Comparison of ENCODE assay signal across 23 cellular contexts in genomic region chr13:20998649-20999415, GRCh38.
DNase-seq lines count a peak whose midpoint lies in the region; ATAC-seq and TF ChIP-seq lines count a peak whose summit lies in the region.
"Had no signal": no experiment of that assay in that cellular context is flagged by ENCODE, and none has a peak within 500 bp of the region (broad histone marks: within the 10 kb centered on the region; RNA-seq: fewer than 3 reads in every experiment).

No MANE protein-coding gene starts in this region.

- H3K9me3 ChIP-seq in left ventricle myocardium inferior (replicated peaks) (peaks cover 9% of the 10 kb centered on the region), aorta (ENCODE audit: control insufficient read depth, low read length) (no peaks in the 10 kb centered on the region)
- H3K9me3 ChIP-seq: BE2C, HAP-1 had no signal

- H3K9me3 Mint-ChIP-seq in WTC11 (peaks cover 5% of the 10 kb centered on the region), mesothelial cell of epicardium (peaks cover 4% of the 10 kb centered on the region)
- H3K9me3 Mint-ChIP-seq: activated naive CD4-positive, alpha-beta T cell treated with anti-CD3 and anti-CD28 coated beads, Interleukin-2, amount 50 U/mL, for 24 hours; activated T-cell treated with anti-CD3 and anti-CD28 coated beads, Interleukin-2, amount 50 U/mL, for 72 hours had no signal

- peaks cover 28% of the 10 kb centered on the region for H3K4me1 Mint-ChIP-seq in WTC11
- peaks cover 13% of the 10 kb centered on the region for H3K4me1 Mint-ChIP-seq in mesothelial cell of epicardium
- H3K4me1 Mint-ChIP-seq: activated naive CD4-positive, alpha-beta T cell treated with anti-CD3 and anti-CD28 coated beads, Interleukin-2, amount 50 U/mL, for 24 hours; memory B cell; naive B cell had no signal

- H3K4me1 ChIP-seq in left ventricle myocardium inferior = peaks cover 39% of the 10 kb centered on the region
- no peaks in the 10 kb centered on the region for H3K4me1 ChIP-seq in aorta (ENCODE audit: control insufficient read depth in 1 of 2, insufficient read depth in 2 of 2, low read length in 2 of 2)
- H3K4me1 ChIP-seq: BE2C, HAP-1 had no signal

- H3K4me3 Mint-ChIP-seq in WTC11 = no peak overlapping the region
- no peak overlapping the region for H3K4me3 Mint-ChIP-seq in mesothelial cell of epicardium
- H3K4me3 Mint-ChIP-seq: activated naive CD4-positive, alpha-beta T cell treated with anti-CD3 and anti-CD28 coated beads, Interleukin-2, amount 50 U/mL, for 24 hours; activated T-cell treated with anti-CD3 and anti-CD28 coated beads, Interleukin-2, amount 50 U/mL, for 72 hours; dendritic cell treated with granulocyte-macrophage colony-stimulating factor and Interleukin-4, amounts not matched to agents 40 ng/mL and 50 ng/mL, for 4 days; memory B cell; naive B cell; stimulated activated naive CD8-positive, alpha-beta T cell treated with anti-CD3 and anti-CD28 coated beads, Interleukin-15, Interleukin-2, amounts not matched to agents 100 ng/mL and 50 ng/mL, for 24 hours had no signal

- H3K27me3 Mint-ChIP-seq in WTC11 (ENCODE audit: low read depth) (no peaks in the 10 kb centered on the region), mesothelial cell of epicardium (ENCODE audit: low read depth) (no peaks in the 10 kb centered on the region)
- H3K27me3 Mint-ChIP-seq: dendritic cell treated with granulocyte-macrophage colony-stimulating factor and Interleukin-4, amounts not matched to agents 40 ng/mL and 50 ng/mL, for 4 days; memory B cell; naive B cell; stimulated activated naive CD8-positive, alpha-beta T cell treated with anti-CD3 and anti-CD28 coated beads, Interleukin-15, Interleukin-2, amounts not matched to agents 100 ng/mL and 50 ng/mL, for 24 hours had no signal

- in situ Hi-C loops in GM13976 (cut with MboI; ENCODE audit: low sequenced_read_pairs, unreplicated experiment) = no loop called here

- H3K27ac ChIP-seq in left ventricle myocardium inferior (replicated peaks) = peak overlapping the region; percentile 46
- H3K27ac ChIP-seq in aorta (ENCODE audit: low read depth in 1 of 2, low read length in 2 of 2) = no peak overlapping the region

- H3K36me3 Mint-ChIP-seq in WTC11 (peaks cover 11% of the 10 kb centered on the region), mesothelial cell of epicardium (peaks cover 7% of the 10 kb centered on the region)
- H3K36me3 Mint-ChIP-seq: activated naive CD4-positive, alpha-beta T cell treated with anti-CD3 and anti-CD28 coated beads, Interleukin-2, amount 50 U/mL, for 24 hours; memory B cell; naive B cell had no signal

- H3K27ac Mint-ChIP-seq in WTC11 (peak overlapping the region; percentile 60; the same call in 1 of the 2 replicates), mesothelial cell of epicardium (peak overlapping the region; percentile 99)
- H3K27ac Mint-ChIP-seq: activated naive CD4-positive, alpha-beta T cell treated with anti-CD3 and anti-CD28 coated beads, Interleukin-2, amount 50 U/mL, for 24 hours; activated T-cell treated with anti-CD3 and anti-CD28 coated beads, Interleukin-2, amount 50 U/mL, for 72 hours; dendritic cell treated with granulocyte-macrophage colony-stimulating factor and Interleukin-4, amounts not matched to agents 40 ng/mL and 50 ng/mL, for 4 days; memory B cell; naive B cell; stimulated activated naive CD8-positive, alpha-beta T cell treated with anti-CD3 and anti-CD28 coated beads, Interleukin-15, Interleukin-2, amounts not matched to agents 100 ng/mL and 50 ng/mL, for 24 hours had no signal

- CTCF ChIA-PET in WTC11 (lab: Charles Lee) = interaction anchor here (0.5 kb wide), 1 partner anchor 1606 kb away, joined by 3 read pairs; no protein-coding TSS in a partner anchor

- H3K36me3 ChIP-seq in left ventricle myocardium inferior (peaks cover 7% of the 10 kb centered on the region), aorta (ENCODE audit: control insufficient read depth in 1 of 2, insufficient read depth in 2 of 2, low read length in 1 of 2) (no peaks in the 10 kb centered on the region)
- H3K36me3 ChIP-seq: BE2C had no signal

- POLR2A ChIA-PET in WTC11 (lab: Charles Lee) = no interaction called here

- intact Hi-C loops in left ventricle myocardium inferior (cut with micrococcal nuclease) (no loop called here), Right ventricle myocardium superior (cut with DNase I) (no loop called here), aorta (cut with DNase I) (loop anchor here in 1 of 2 donors (5.0 to 10.0 kb wide), 2 partner anchors 46 to 63 kb away; partner anchors contain the start of gene LATS2)

- H3K27me3 ChIP-seq in left ventricle myocardium inferior (ENCODE audit: low read depth) = no peaks in the 10 kb centered on the region
- no peaks in the 10 kb centered on the region for H3K27me3 ChIP-seq in aorta (ENCODE audit: control insufficient read depth in 1 of 2, insufficient read depth in 2 of 2, low read length in 1 of 2)
- H3K27me3 ChIP-seq: BE2C, tibial nerve had no signal

- no peak overlapping the region for H3K4me3 ChIP-seq in left ventricle myocardium inferior
- no peak overlapping the region for H3K4me3 ChIP-seq in aorta (ENCODE audit: low read length in 2 of 2)
- H3K4me3 ChIP-seq: HAP-1, tibial nerve had no signal

- no peak for DNase-seq in left ventricle myocardium inferior
- no peak for DNase-seq in Right ventricle myocardium superior
- DNase-seq in WTC11 (ENCODE audit: low spot score) = no peak
- no peak for DNase-seq in mesothelial cell of epicardium (ENCODE audit: low spot score in 2 of 2, unreplicated experiment in 2 of 2)
- DNase-seq in aorta = no peak
- no peak for DNase-seq in stimulated activated CD4-positive, alpha-beta T cell treated with anti-CD3 and anti-CD28 coated beads, Interleukin-2, amount 100 ng/mL, for 24 hours
- DNase-seq in GM13976 (ENCODE audit: low spot score) = no peak
- DNase-seq in iPS-NIHi11 (ENCODE audit: low spot score) = no peak
- DNase-seq: activated CD4-positive, alpha-beta T cell treated with anti-CD3 and anti-CD28 coated beads for 48 hours; activated T-cell treated with anti-CD3 and anti-CD28 coated beads, Interleukin-2, amount 50 U/mL, for 72 hours; anterior cingulate cortex; BE2C; caudate nucleus; DMS79; naive B cell; NCI-H526; nucleus accumbens had no signal

- ATAC-seq in Right ventricle myocardium superior (ENCODE audit: poor library complexity) (no peak), WTC11 (peak; percentile 15; the same call in 1 of the 2 replicates), aorta (ENCODE audit: low FRiP score) (peak; percentile 34)
- ATAC-seq: activated T-cell treated with anti-CD3 and anti-CD28 coated beads, Interleukin-2, amount 50 U/mL, for 72 hours had no signal

- WGBS in aorta, 2 donors = 95 to 96% methylated on average over 60 of the region's 60 CpGs

- TF ChIP-seq CTCF in left ventricle myocardium inferior (IDR thresholded peaks at IDR 0.05; ENCODE audit: borderline replicate concordance) (no peak), WTC11 (IDR thresholded peaks at IDR 0.05) (no peak), mesothelial cell of epicardium (IDR thresholded peaks at IDR 0.05; ENCODE audit: unreplicated experiment) (no peak), GM13976 (IDR thresholded peaks at IDR 0.05; ENCODE audit: borderline replicate concordance, control extremely low read depth, extremely low read depth, insufficient read depth, missing control alignments) (no peak)

TF ChIP-seq in WTC11, 78 proteins besides CTCF, POLR2A, EP300 and RAD21:
- TF ChIP-seq AR (CRISPR knock-in tag; IDR thresholded peaks at IDR 0.05) (no peak), ZNF512 (CRISPR knock-in tag; IDR thresholded peaks at IDR 0.05; ENCODE audit: borderline replicate concordance) (no peak), MYBL2 (CRISPR knock-in tag; IDR thresholded peaks at IDR 0.05) (no peak), ESRRA (CRISPR knock-in tag; IDR thresholded peaks at IDR 0.05; ENCODE audit: borderline replicate concordance) (peak; percentile 83; the same call in 1 of the 2 replicates), ZNF671 (CRISPR knock-in tag; IDR thresholded peaks at IDR 0.05) (no peak), IRF2 (CRISPR knock-in tag; IDR thresholded peaks at IDR 0.05; ENCODE audit: borderline replicate concordance, low read depth) (no peak)
